In genomic region chr11:35623708-35624168, GRCh38 we compare ENCODE assay signal across 9 cellular contexts. TPM values are rescaled to one million over a fixed set of nuclear protein-coding genes. Genes with fewer than 3 reads are reported as not detected.
DNase-seq lines count a peak whose midpoint lies in the region; ATAC-seq and TF ChIP-seq lines count a peak whose summit lies in the region.
"Had no signal": no experiment of that assay in that cellular context is flagged by ENCODE, and none has a peak within 500 bp of the region (broad histone marks: within the 10 kb centered on the region; RNA-seq: fewer than 3 reads in every experiment).

No MANE protein-coding gene starts in this region.

- H3K36me3 Mint-ChIP-seq in HFFc6 (ENCODE audit: low read depth) (peaks cover 13% of the 10 kb centered on the region; the same call in 1 of the 2 replicates), neural crest cell (ENCODE audit: low read depth) (peaks cover 7% of the 10 kb centered on the region)
- H3K36me3 Mint-ChIP-seq in activated naive CD4-positive, alpha-beta T cell treated with anti-CD3 and anti-CD28 coated beads, Interleukin-2, amount 50 U/mL, for 72 hours: no peaks in the 10 kb centered on the region

- H3K27ac Mint-ChIP-seq in HFFc6 (peak overlapping the region; percentile 71; the same call in 1 of the 2 replicates), neural crest cell (ENCODE audit: unreplicated experiment) (no peak overlapping the region)
- no peak overlapping the region for H3K27ac Mint-ChIP-seq in activated naive CD4-positive, alpha-beta T cell treated with anti-CD3 and anti-CD28 coated beads, Interleukin-2, amount 50 U/mL, for 72 hours

- H3K4me3 Mint-ChIP-seq in HFFc6 (peak overlapping the region; percentile 62; the same call in 1 of the 2 replicates), neural crest cell (peak overlapping the region; percentile 24)

- H3K27me3 Mint-ChIP-seq in HFFc6 (ENCODE audit: insufficient read depth) (peaks cover 1% of the 10 kb centered on the region; the same call in 1 of the 2 replicates), neural crest cell (ENCODE audit: low read depth) (no peaks in the 10 kb centered on the region)

- peak; percentile 56 for DNase-seq in HFFc6
- DNase-seq in NCI-H69 (lab: John Stamatoyannopoulos, UW): peak; percentile 69
- peak; percentile 79 for DNase-seq in choroid plexus epithelial cell (ENCODE audit: low read depth)
- no peak for DNase-seq in neural crest cell (ENCODE audit: low read depth, low spot score)
- no peak for DNase-seq in activated naive CD4-positive, alpha-beta T cell treated with anti-CD3 and anti-CD28 coated beads, Interleukin-2, amount 50 U/mL, for 72 hours (ENCODE audit: low spot score in 2 of 2)
- DNase-seq: stimulated activated CD4-positive, alpha-beta T cell treated with anti-CD3 and anti-CD28 coated beads, Interleukin-2, amount 100 ng/mL, for 48 hours; substantia nigra had no signal

- TF ChIP-seq CTCF in HFFc6 (IDR thresholded peaks at IDR 0.05) (no peak), choroid plexus epithelial cell (conservative IDR thresholded peaks at IDR 0.05; ENCODE audit: low read depth, low read length) (no peak), neural crest cell (conservative IDR thresholded peaks at IDR 0.05) (no peak)

- H3K4me1 Mint-ChIP-seq in HFFc6 (ENCODE audit: low read depth): peaks cover 73% of the 10 kb centered on the region
- H3K4me1 Mint-ChIP-seq in neural crest cell: peaks cover 40% of the 10 kb centered on the region

- no peak for ATAC-seq in HG03521 (IDR thresholded peaks at IDR 0.05; ENCODE audit: unreplicated experiment)
- ATAC-seq in activated naive CD4-positive, alpha-beta T cell treated with anti-CD3 and anti-CD28 coated beads, Interleukin-2, amount 50 U/mL, for 72 hours: no peak
- no peak for ATAC-seq in HG02610 (IDR thresholded peaks at IDR 0.05; ENCODE audit: unreplicated experiment)

- H3K4me3 ChIP-seq in choroid plexus epithelial cell (ENCODE audit: low read depth, low read length): no peak overlapping the region

- H3K9me3 Mint-ChIP-seq in HFFc6 (no peaks in the 10 kb centered on the region), neural crest cell (no peaks in the 10 kb centered on the region)
- no peaks in the 10 kb centered on the region for H3K9me3 Mint-ChIP-seq in activated naive CD4-positive, alpha-beta T cell treated with anti-CD3 and anti-CD28 coated beads, Interleukin-2, amount 50 U/mL, for 72 hours

RNA-seq across cellular contexts. Expression of gene FJX1, which starts 5.5 kb away (rescaled TPM):
- total RNA-seq in HFFc6 (2021; fragmentation: NEBNext Ultra II Directional; extraction: Animal tissue kit (Norgen Biotek cat#: 25700)): 10 to 100 TPM; 40.7 to 58.6 (median 46.8) TPM
- 28.2 and 29.5 TPM in 2 replicates for total RNA-seq in neural crest cell
- total RNA-seq in activated naive CD4-positive, alpha-beta T cell treated with anti-CD3 and anti-CD28 coated beads, Interleukin-2, amount 50 U/mL, for 72 hours: under 1 TPM in 1 of 2 donors, not detected in 1; 0.91 TPM

RNA-seq across cellular contexts. Expression of gene TRIM44, which starts 38.8 kb away (rescaled TPM):
- 10 to 100 TPM; 56.7 to 65.0 (median 60.1) TPM for total RNA-seq in HFFc6 (2021; fragmentation: NEBNext Ultra II Directional; extraction: Animal tissue kit (Norgen Biotek cat#: 25700))
- total RNA-seq in neural crest cell: 67.4 and 71.1 TPM in 2 replicates
- 10 to 100 TPM; 17.5 to 34.9 TPM for total RNA-seq in activated naive CD4-positive, alpha-beta T cell treated with anti-CD3 and anti-CD28 coated beads, Interleukin-2, amount 50 U/mL, for 72 hours

Comparison
In these comparisons a context has a peak if more than half of its experiments do, and no peak if none do; other contexts are left out.
1. DNase-seq: peak in HFFc6 (single experiment), NCI-H69 (single experiment) and choroid plexus epithelial cell (single experiment); none in neural crest cell (single experiment) and activated naive CD4-positive, alpha-beta T cell treated with anti-CD3 and anti-CD28 coated beads, Interleukin-2, amount 50 U/mL, for 72 hours (0 of 2).
2. RNA of gene FJX1, which starts 5.5 kb away (total RNA-seq): 40.7 to 58.6 TPM in HFFc6 and 28.2 to 29.5 TPM in neural crest cell; 0.91 TPM in activated naive CD4-positive, alpha-beta T cell treated with anti-CD3 and anti-CD28 coated beads, Interleukin-2, amount 50 U/mL, for 72 hours; every median in the first group is over 10 times any median in the second.